In genomic region chr2:75174519-75174918, GRCh38 we compare ENCODE assay signal across 24 cellular contexts. TPM values are rescaled to one million over a fixed set of nuclear protein-coding genes. Genes with fewer than 3 reads are reported as not detected.
A peak's percentile ranks its signal among the peaks of the same experiment; 100 is the strongest.
DNase-seq lines count a peak whose midpoint lies in the region; ATAC-seq, FAIRE-seq and TF ChIP-seq lines count a peak whose summit lies in the region.
"Had no signal": no experiment of that assay in that cellular context is flagged by ENCODE, and none has a peak within 500 bp of the region (broad histone marks: within the 10 kb centered on the region; RNA-seq: fewer than 3 reads in every experiment).

No MANE protein-coding gene starts in this region.

- no peak overlapping the region for H3K14ac ChIP-seq in H1 (ENCODE audit: insufficient read length)

- H3K4ac ChIP-seq in H1 (replicated peaks; ENCODE audit: insufficient read length, low read depth, low read length), result no peak overlapping the region

- peaks cover 1% of the 10 kb centered on the region for H3K27me3 Mint-ChIP-seq in GM23338 (ENCODE audit: insufficient read depth, low read depth, poor library complexity)
- no peaks in the 10 kb centered on the region for H3K27me3 Mint-ChIP-seq in WTC11 (ENCODE audit: low read depth)
- H3K27me3 Mint-ChIP-seq: CD4-positive, alpha-beta T cell had no signal

- H3K79me1 ChIP-seq in H1 (ENCODE audit: low read depth, low read length), result no peaks in the 10 kb centered on the region

- 3% methylated on average over 2 of the region's 2 CpGs; no CpG with 5 or more reads in 1 of the 2 experiments for WGBS in H1 (ENCODE audit: extremely low coverage in 1 of 2, insufficient coverage in 1 of 2, insufficient read length in 1 of 2, insufficient replicate concordance in 2 of 2, low coverage in 1 of 2, low lambda C conversion rate in 2 of 2, missing lambda C conversion rate in 1 of 2), 2 experiments
- WGBS in right cardiac atrium, result 63% methylated on average over 2 of the region's 2 CpGs

- H3K27ac Mint-ChIP-seq in GM23338 (peak overlapping the region; percentile 82), WTC11 (no peak overlapping the region)
- H3K27ac Mint-ChIP-seq: B cell; CD4-positive, alpha-beta T cell; CD8-positive, alpha-beta T cell had no signal

- DNase-seq in GM23338 (ENCODE audit: low spot score) (no peak), WTC11 (ENCODE audit: low spot score) (no peak), H1 (ENCODE audit: low read depth in 1 of 2, low spot score in 2 of 2) (no peak), right cardiac atrium (no peak), germinal center (ENCODE audit: low spot score) (no peak)
- no peak for DNase-seq in activated CD8-positive, alpha-beta memory T cell treated with anti-CD3 and anti-CD28 coated beads, Interleukin-2, amount 50 U/mL, for 4 hours
- DNase-seq: AML-193; Caco-2; Calu3; CD4-positive, alpha-beta T cell; CD8-positive, alpha-beta T cell; DMS79 treated with DMSO at 0.1 percent for 48 hours; GF-D8 had no signal

- H4K20me1 ChIP-seq in GM23338 (replicated peaks; ENCODE audit: insufficient read depth) (no peaks in the 10 kb centered on the region), H1 (replicated peaks in 1 of 2; ENCODE audit: control insufficient read depth in 1 of 2, insufficient read depth in 2 of 2, low read length in 2 of 2) (no peaks in the 10 kb centered on the region)
- H4K20me1 ChIP-seq: BLaER1 treated with 17β-estradiol and CSF1 and Interleukin-3, amounts not matched to agents 10 nM and 100 nM had no signal

- peak overlapping the region; percentile 79 for H2BK120ac ChIP-seq in H1 (replicated peaks; ENCODE audit: low read depth, low read length)

- CTCF ChIA-PET in WTC11 (lab: Charles Lee), result no interaction called here
- CTCF ChIA-PET in H1 (lab: Charles Lee; ENCODE audit: partially characterized antibody), result interaction anchor here (1.1 kb wide), 1 partner anchor 454 kb away, joined by 3 read pairs; no protein-coding TSS in a partner anchor

- H3K9me3 Mint-ChIP-seq in GM23338, result peaks cover 20% of the 10 kb centered on the region
- H3K9me3 Mint-ChIP-seq in WTC11, result peaks cover 14% of the 10 kb centered on the region
- H3K9me3 Mint-ChIP-seq: CD4-positive, alpha-beta T cell; CD8-positive, alpha-beta T cell had no signal

- H3K4me3 ChIP-seq in GM23338 (peak overlapping the region; percentile 27; the same call in 1 of the 2 replicates), HUES48 (ENCODE audit: low read depth, low read length) (peak overlapping the region; percentile 14; the same call in 1 of the 2 replicates), H1 (ENCODE audit: extremely low read depth in 1 of 4, insufficient read depth in 2 of 4, low read depth in 3 of 4, low read length in 4 of 4) (peak overlapping the region in 1 of 4 experiments; percentile 29; a peak in 1 of 8 replicates), right cardiac atrium (ENCODE audit: low read length) (no peak overlapping the region)
- H3K4me3 ChIP-seq: A549; BLaER1 treated with 17β-estradiol and CSF1 and Interleukin-3, amounts not matched to agents 10 nM and 100 nM had no signal

- H2AK5ac ChIP-seq in H1 (ENCODE audit: low read depth, low read length), result no peak overlapping the region

- no peak for FAIRE-seq in H1 (lab: Jason Lieb, UNC)
- FAIRE-seq: A549, D721Med, G401.6, GM12891 had no signal

- no peak overlapping the region for H2BK15ac ChIP-seq in H1 (ENCODE audit: low read length)

- no peaks in the 10 kb centered on the region for H3K27me3 ChIP-seq in GM23338 (ENCODE audit: insufficient read depth)
- H3K27me3 ChIP-seq in HUES48 (ENCODE audit: control insufficient read depth, insufficient read depth, low read length), result no peaks in the 10 kb centered on the region
- H3K27me3 ChIP-seq in H1 (replicated peaks in 1 of 4; ENCODE audit: control insufficient read depth in 3 of 4, extremely low read depth in 1 of 4, insufficient read depth in 3 of 4, low read length in 3 of 4), result no peaks in the 10 kb centered on the region
- H3K27me3 ChIP-seq in right cardiac atrium (ENCODE audit: control insufficient read depth, insufficient read depth), result no peaks in the 10 kb centered on the region
- H3K27me3 ChIP-seq: BLaER1 treated with 17β-estradiol and CSF1 and Interleukin-3, amounts not matched to agents 10 nM and 100 nM had no signal

- peaks cover 5% of the 10 kb centered on the region; the same call in 1 of the 2 replicates for H3K23me2 ChIP-seq in H1 (ENCODE audit: low read depth, low read length)

- H3K23ac ChIP-seq in H1 (ENCODE audit: insufficient read length), result no peak overlapping the region

- no peak overlapping the region for H4K91ac ChIP-seq in H1 (replicated peaks; ENCODE audit: insufficient read length, low read length)

- intact Hi-C loops in right cardiac atrium (cut with DNase I), result no loop called here

- TF ChIP-seq CTCF in GM23338 (conservative IDR thresholded peaks at IDR 0.05; ENCODE audit: low read depth in 2 of 2) (no peak), WTC11 (IDR thresholded peaks at IDR 0.05) (no peak), H1 (IDR thresholded peaks at IDR 0.05; ENCODE audit: control extremely low read depth in 1 of 3, insufficient read depth in 1 of 3, low read depth in 1 of 3, low read length in 3 of 3) (no peak)

- H3K4me3 Mint-ChIP-seq in GM23338 (0 out of 3 replicates have a peak overlapping the region, but pooled peaks have one; percentile 18), WTC11 (peak overlapping the region; percentile 14; the same call in 1 of the 2 replicates)
- H3K4me3 Mint-ChIP-seq: B cell; CD4-positive, alpha-beta T cell; CD8-positive, alpha-beta T cell had no signal

- no peak overlapping the region; the same call in 1 of the 2 replicates for H3K18ac ChIP-seq in H1 (ENCODE audit: extremely low read depth, low read length)

- H3K9me3 ChIP-seq in HUES48 (ENCODE audit: control insufficient read depth, insufficient read depth, low read length) (0 out of 2 replicates have a peak, but pooled peaks cover 4% of the 10 kb centered on the region), H1 (ENCODE audit: insufficient read depth in 2 of 2, low read depth in 1 of 2, low read length in 1 of 2) (no peaks in the 10 kb centered on the region), right cardiac atrium (ENCODE audit: control insufficient read depth, low read length) (no peaks in the 10 kb centered on the region)
- H3K9me3 ChIP-seq: A549, Caco-2 had no signal

- H3K56ac ChIP-seq in H1 (replicated peaks; ENCODE audit: insufficient read length, low read depth, low read length), result no peak overlapping the region

- no peaks in the 10 kb centered on the region for H3K79me2 ChIP-seq in GM23338 (replicated peaks; ENCODE audit: insufficient read depth)
- H3K79me2 ChIP-seq in H1 (ENCODE audit: control insufficient read depth in 1 of 2, insufficient read depth in 2 of 2, low read length in 2 of 2), result no peaks in the 10 kb centered on the region

- 0 out of 2 replicates have a peak overlapping the region, but pooled peaks have one; percentile 1 for H2BK5ac ChIP-seq in H1 (ENCODE audit: low read depth, low read length)

- peak overlapping the region; percentile 95 for H4K5ac ChIP-seq in H1 (ENCODE audit: insufficient read length, low read depth, low read length)

- H3K4me1 ChIP-seq in GM23338 (ENCODE audit: insufficient read depth), result peaks cover 50% of the 10 kb centered on the region
- H3K4me1 ChIP-seq in HUES48 (ENCODE audit: control insufficient read depth, insufficient read depth, low read length), result peaks cover 44% of the 10 kb centered on the region
- peaks cover 1 to 15% (median 5%) of the 10 kb centered on the region in 4 experiments; a peak in 4 of 7 replicates for H3K4me1 ChIP-seq in H1 (replicated peaks in 1 of 4; ENCODE audit: control insufficient read depth in 3 of 4, insufficient read depth in 4 of 4, low read length in 3 of 4)
- no peaks in the 10 kb centered on the region for H3K4me1 ChIP-seq in right cardiac atrium (ENCODE audit: control insufficient read depth, insufficient read depth, low read length)
- H3K4me1 ChIP-seq: A549; BLaER1 treated with 17β-estradiol and CSF1 and Interleukin-3, amounts not matched to agents 10 nM and 100 nM; Caco-2 had no signal

- H3K9ac ChIP-seq in HUES48 (ENCODE audit: low read depth, low read length) (no peak overlapping the region), H1 (replicated peaks in 1 of 4; ENCODE audit: extremely low read depth in 1 of 4, low read depth in 3 of 4, low read length in 3 of 4) (no peak overlapping the region)
- H3K9ac ChIP-seq: BLaER1 treated with 17β-estradiol and CSF1 and Interleukin-3, amounts not matched to agents 10 nM and 100 nM had no signal

- H3K36me3 Mint-ChIP-seq in GM23338 (ENCODE audit: low read depth), result peaks cover 20% of the 10 kb centered on the region; the same call in 2 of the 3 replicates
- H3K36me3 Mint-ChIP-seq in WTC11, result peaks cover 12% of the 10 kb centered on the region
- H3K36me3 Mint-ChIP-seq: CD8-positive, alpha-beta T cell had no signal

- peaks cover 18% of the 10 kb centered on the region for H3K9me2 ChIP-seq in GM23338 (ENCODE audit: insufficient read depth)

- H3K4me1 Mint-ChIP-seq in GM23338 (peaks cover 38% of the 10 kb centered on the region), WTC11 (peaks cover 51% of the 10 kb centered on the region)
- H3K4me1 Mint-ChIP-seq: B cell had no signal

- H3K27ac ChIP-seq in GM23338 (ENCODE audit: low read depth) (peak overlapping the region; percentile 84), HUES48 (ENCODE audit: low read depth, low read length) (peak overlapping the region; percentile 85), H1 (ENCODE audit: low read depth, low read length) (no peak overlapping the region), right cardiac atrium (ENCODE audit: low read length) (no peak overlapping the region)
- H3K27ac ChIP-seq: 22Rv1; A549; BLaER1 treated with 17β-estradiol and CSF1 and Interleukin-3, amounts not matched to agents 10 nM and 100 nM; C4-2B had no signal

- no peak overlapping the region for H4K8ac ChIP-seq in H1 (ENCODE audit: extremely low read depth, insufficient read depth, low read length)

- no peak overlapping the region for H2BK20ac ChIP-seq in H1 (ENCODE audit: low read length)

- H3F3A ChIP-seq in GM23338 (replicated peaks; ENCODE audit: low read depth), result no peaks in the 10 kb centered on the region

- peak; percentile 60 for ATAC-seq in GM23338
- peak; percentile 44 for ATAC-seq in WTC11
- no peak for ATAC-seq in right cardiac atrium
- no peak for ATAC-seq in GM18861 (IDR thresholded peaks at IDR 0.05; ENCODE audit: unreplicated experiment)
- ATAC-seq: A549; CD8-positive, alpha-beta T cell had no signal

- H2BK12ac ChIP-seq in H1 (ENCODE audit: low read depth, low read length), result no peak overlapping the region

- TF ChIP-seq POLR2A in H1 (IDR thresholded peaks at IDR 0.05; ENCODE audit: control extremely low read depth in 1 of 2, low read depth in 2 of 2, low read length in 2 of 2), result no peak

- no peak for TF ChIP-seq RAD21 in H1 (IDR thresholded peaks at IDR 0.05 in 1 of 2, conservative IDR thresholded peaks at IDR 0.05 in 1 of 2; ENCODE audit: low read depth in 2 of 2, low read length in 2 of 2)

- H3K36me3 ChIP-seq in GM23338 (ENCODE audit: insufficient read depth) (no peaks in the 10 kb centered on the region), HUES48 (ENCODE audit: control insufficient read depth, insufficient read depth, low read length) (no peaks in the 10 kb centered on the region), H1 (ENCODE audit: control insufficient read depth in 2 of 4, insufficient read depth in 4 of 4, low read length in 3 of 4) (no peaks in the 10 kb centered on the region; a peak in 1 of 8 replicates)
- H3K36me3 ChIP-seq: BLaER1 treated with 17β-estradiol and CSF1 and Interleukin-3, amounts not matched to agents 10 nM and 100 nM had no signal

- peak overlapping the region; percentile 62 for H3K4me2 ChIP-seq in GM23338
- peak overlapping the region; percentile 43 to 64 for H3K4me2 ChIP-seq in H1 (ENCODE audit: insufficient read depth in 1 of 2, low read depth in 2 of 2, low read length in 2 of 2)
- H3K4me2 ChIP-seq: A549; BLaER1 treated with 17β-estradiol and CSF1 and Interleukin-3, amounts not matched to agents 10 nM and 100 nM had no signal

- TF ChIP-seq EP300 in H1 (IDR thresholded peaks at IDR 0.05; ENCODE audit: borderline replicate concordance in 1 of 2, low read depth in 2 of 2, low read length in 2 of 2), result no peak

- H2AFZ ChIP-seq in GM23338 (no peak overlapping the region), H1 (ENCODE audit: low read length) (no peak overlapping the region)

- POLR2A ChIA-PET in WTC11 (lab: Charles Lee) (no interaction called here), H1 (lab: Charles Lee; ENCODE audit: partially characterized antibody) (no interaction called here)

RNA-seq across cellular contexts. Expression of gene TACR1, which starts 24.8 kb away (rescaled TPM):
- 5.6 and 7.3 TPM in 2 replicates for total RNA-seq in GM23338 (2014; rRNA removed; shearing (Covaris generic))
- polyA plus RNA-seq in GM23338 (2016; fragmentation: Nextera tagmentation; extraction: Ambion mirVana), result 3.5 and 3.6 TPM in 2 replicates
- 0.13 to 0.23 TPM (median 0.18 TPM) in 3 replicates for total RNA-seq in WTC11 (2021)
- total RNA-seq in H1 (2021; fragmentation: NEBNext Ultra II Directional; extraction: Animal tissue kit (Norgen Biotek cat#: 25700)), result 0.19 and 0.37 TPM in 2 replicates
- polyA plus RNA-seq in H1 (2011; rRNA removed), result 0.09 and 0.17 TPM in 2 replicates
- 0.14 TPM for polyA plus RNA-seq in H1 (2011; cell fraction: cytosol; rRNA removed)
- 0.16 TPM for polyA plus RNA-seq in H1 (2011; cell fraction: nucleus; rRNA removed)
- 0.09 to 0.28 TPM (median 0.18 TPM) in 4 replicates for polyA plus RNA-seq in H1 (2012, experiment 1 of 2)
- 0.04 TPM for polyA plus RNA-seq in H1 (2012, experiment 2 of 2)
- polyA plus RNA-seq in H1 (2013, experiment 1 of 2), result 0.18 TPM
- 0.20 TPM for polyA plus RNA-seq in H1 (2013, experiment 2 of 2)
- 0.37 and 1.4 TPM in 2 replicates for polyA minus RNA-seq in H1 (2011; rRNA and poly(A)+ RNA removed)
- polyA minus RNA-seq in H1 (2011; cell fraction: cytosol; rRNA and poly(A)+ RNA removed), result not detected
- polyA minus RNA-seq in H1 (2011; cell fraction: nucleus; rRNA and poly(A)+ RNA removed), result 0.20 TPM
- total RNA-seq in right cardiac atrium, result under 1 TPM in 2 of 4 donors, not detected in 2; 0.11 to 0.21 TPM
- polyA plus RNA-seq in right cardiac atrium, result 0.07 TPM
- total RNA-seq: A172, Calu3 had no signal

Comparison
In these comparisons a context has a peak if more than half of its experiments do, and no peak if none do; other contexts are left out.
1. ATAC-seq: peak in GM23338 (single experiment) and WTC11 (single experiment); none in right cardiac atrium (0 of 2) and GM18861 (single experiment).
2. H3K27ac ChIP-seq: peak in GM23338 (single experiment) and HUES48 (single experiment); none in H1 (single experiment) and right cardiac atrium (single experiment).